Comparison of ENCODE assay signal across 3 cellular contexts in the genomic region with DNA sequence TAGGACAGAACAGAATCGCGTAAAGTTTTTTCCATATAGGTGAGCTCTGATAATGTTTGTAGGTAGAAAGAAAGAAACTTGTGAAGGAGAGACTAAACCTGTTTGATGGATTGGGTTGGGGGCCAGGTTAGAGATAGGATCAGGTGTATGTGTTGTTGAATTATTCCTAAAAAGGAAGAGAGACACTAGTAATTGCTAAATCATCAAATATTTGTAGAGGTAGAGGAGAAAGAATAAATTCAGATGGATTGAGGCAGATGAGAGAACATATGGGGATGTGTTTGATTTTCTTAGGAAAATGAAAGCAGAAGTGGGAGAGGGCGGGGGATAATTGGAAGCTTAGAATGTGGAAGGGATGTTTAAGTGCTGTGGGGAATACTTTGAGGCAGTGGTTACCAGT.
TF ChIP-seq lines count a peak whose summit lies in the region.

No MANE protein-coding gene starts in this region.

TF ChIP-seq in HepG2, 621 proteins besides CTCF, POLR2A, EP300 and RAD21:
- TF ChIP-seq PHF5A (CRISPR knock-in tag; IDR thresholded peaks at IDR 0.05; ENCODE audit: low read depth, unreplicated experiment) (no peak), MAFF (IDR thresholded peaks at IDR 0.05; ENCODE audit: low read depth, low read length) (peak; percentile 70), MAFK (conservative IDR thresholded peaks at IDR 0.05 in 1 of 2, IDR thresholded peaks at IDR 0.05 in 1 of 2; ENCODE audit: low read length in 2 of 2) (peak; percentile 80 to 83), ZNF567 (CRISPR knock-in tag; IDR thresholded peaks at IDR 0.05; ENCODE audit: borderline replicate concordance) (no peak)
TF ChIP-seq in HepG2: peak in this region for 2.

TF ChIP-seq in IMR-90, 13 proteins besides CTCF, POLR2A, EP300 and RAD21:
- TF ChIP-seq MXI1 (IDR thresholded peaks at IDR 0.05; ENCODE audit: borderline replicate concordance, low read depth, low read length) = no peak
- TF ChIP-seq MAFK (IDR thresholded peaks at IDR 0.05; ENCODE audit: low read depth, low read length) = peak; percentile 71

TF ChIP-seq in K562, 482 proteins besides CTCF, POLR2A, EP300 and RAD21:
- no peak for TF ChIP-seq SMARCB1 (IDR thresholded peaks at IDR 0.05; ENCODE audit: insufficient read length, low read depth)
- TF ChIP-seq EGR1 (conservative IDR thresholded peaks at IDR 0.05) = no peak
- no peak for TF ChIP-seq KAT7 (CRISPR knock-in tag; IDR thresholded peaks at IDR 0.05; ENCODE audit: borderline replicate concordance)
- peak; percentile 52; the same call in 1 of the 2 replicates for TF ChIP-seq MAFK (IDR thresholded peaks at IDR 0.05; ENCODE audit: low read length)
- no peak for TF ChIP-seq MXI1 (IDR thresholded peaks at IDR 0.05; ENCODE audit: low read depth, low read length)
- TF ChIP-seq, protein P1, sequence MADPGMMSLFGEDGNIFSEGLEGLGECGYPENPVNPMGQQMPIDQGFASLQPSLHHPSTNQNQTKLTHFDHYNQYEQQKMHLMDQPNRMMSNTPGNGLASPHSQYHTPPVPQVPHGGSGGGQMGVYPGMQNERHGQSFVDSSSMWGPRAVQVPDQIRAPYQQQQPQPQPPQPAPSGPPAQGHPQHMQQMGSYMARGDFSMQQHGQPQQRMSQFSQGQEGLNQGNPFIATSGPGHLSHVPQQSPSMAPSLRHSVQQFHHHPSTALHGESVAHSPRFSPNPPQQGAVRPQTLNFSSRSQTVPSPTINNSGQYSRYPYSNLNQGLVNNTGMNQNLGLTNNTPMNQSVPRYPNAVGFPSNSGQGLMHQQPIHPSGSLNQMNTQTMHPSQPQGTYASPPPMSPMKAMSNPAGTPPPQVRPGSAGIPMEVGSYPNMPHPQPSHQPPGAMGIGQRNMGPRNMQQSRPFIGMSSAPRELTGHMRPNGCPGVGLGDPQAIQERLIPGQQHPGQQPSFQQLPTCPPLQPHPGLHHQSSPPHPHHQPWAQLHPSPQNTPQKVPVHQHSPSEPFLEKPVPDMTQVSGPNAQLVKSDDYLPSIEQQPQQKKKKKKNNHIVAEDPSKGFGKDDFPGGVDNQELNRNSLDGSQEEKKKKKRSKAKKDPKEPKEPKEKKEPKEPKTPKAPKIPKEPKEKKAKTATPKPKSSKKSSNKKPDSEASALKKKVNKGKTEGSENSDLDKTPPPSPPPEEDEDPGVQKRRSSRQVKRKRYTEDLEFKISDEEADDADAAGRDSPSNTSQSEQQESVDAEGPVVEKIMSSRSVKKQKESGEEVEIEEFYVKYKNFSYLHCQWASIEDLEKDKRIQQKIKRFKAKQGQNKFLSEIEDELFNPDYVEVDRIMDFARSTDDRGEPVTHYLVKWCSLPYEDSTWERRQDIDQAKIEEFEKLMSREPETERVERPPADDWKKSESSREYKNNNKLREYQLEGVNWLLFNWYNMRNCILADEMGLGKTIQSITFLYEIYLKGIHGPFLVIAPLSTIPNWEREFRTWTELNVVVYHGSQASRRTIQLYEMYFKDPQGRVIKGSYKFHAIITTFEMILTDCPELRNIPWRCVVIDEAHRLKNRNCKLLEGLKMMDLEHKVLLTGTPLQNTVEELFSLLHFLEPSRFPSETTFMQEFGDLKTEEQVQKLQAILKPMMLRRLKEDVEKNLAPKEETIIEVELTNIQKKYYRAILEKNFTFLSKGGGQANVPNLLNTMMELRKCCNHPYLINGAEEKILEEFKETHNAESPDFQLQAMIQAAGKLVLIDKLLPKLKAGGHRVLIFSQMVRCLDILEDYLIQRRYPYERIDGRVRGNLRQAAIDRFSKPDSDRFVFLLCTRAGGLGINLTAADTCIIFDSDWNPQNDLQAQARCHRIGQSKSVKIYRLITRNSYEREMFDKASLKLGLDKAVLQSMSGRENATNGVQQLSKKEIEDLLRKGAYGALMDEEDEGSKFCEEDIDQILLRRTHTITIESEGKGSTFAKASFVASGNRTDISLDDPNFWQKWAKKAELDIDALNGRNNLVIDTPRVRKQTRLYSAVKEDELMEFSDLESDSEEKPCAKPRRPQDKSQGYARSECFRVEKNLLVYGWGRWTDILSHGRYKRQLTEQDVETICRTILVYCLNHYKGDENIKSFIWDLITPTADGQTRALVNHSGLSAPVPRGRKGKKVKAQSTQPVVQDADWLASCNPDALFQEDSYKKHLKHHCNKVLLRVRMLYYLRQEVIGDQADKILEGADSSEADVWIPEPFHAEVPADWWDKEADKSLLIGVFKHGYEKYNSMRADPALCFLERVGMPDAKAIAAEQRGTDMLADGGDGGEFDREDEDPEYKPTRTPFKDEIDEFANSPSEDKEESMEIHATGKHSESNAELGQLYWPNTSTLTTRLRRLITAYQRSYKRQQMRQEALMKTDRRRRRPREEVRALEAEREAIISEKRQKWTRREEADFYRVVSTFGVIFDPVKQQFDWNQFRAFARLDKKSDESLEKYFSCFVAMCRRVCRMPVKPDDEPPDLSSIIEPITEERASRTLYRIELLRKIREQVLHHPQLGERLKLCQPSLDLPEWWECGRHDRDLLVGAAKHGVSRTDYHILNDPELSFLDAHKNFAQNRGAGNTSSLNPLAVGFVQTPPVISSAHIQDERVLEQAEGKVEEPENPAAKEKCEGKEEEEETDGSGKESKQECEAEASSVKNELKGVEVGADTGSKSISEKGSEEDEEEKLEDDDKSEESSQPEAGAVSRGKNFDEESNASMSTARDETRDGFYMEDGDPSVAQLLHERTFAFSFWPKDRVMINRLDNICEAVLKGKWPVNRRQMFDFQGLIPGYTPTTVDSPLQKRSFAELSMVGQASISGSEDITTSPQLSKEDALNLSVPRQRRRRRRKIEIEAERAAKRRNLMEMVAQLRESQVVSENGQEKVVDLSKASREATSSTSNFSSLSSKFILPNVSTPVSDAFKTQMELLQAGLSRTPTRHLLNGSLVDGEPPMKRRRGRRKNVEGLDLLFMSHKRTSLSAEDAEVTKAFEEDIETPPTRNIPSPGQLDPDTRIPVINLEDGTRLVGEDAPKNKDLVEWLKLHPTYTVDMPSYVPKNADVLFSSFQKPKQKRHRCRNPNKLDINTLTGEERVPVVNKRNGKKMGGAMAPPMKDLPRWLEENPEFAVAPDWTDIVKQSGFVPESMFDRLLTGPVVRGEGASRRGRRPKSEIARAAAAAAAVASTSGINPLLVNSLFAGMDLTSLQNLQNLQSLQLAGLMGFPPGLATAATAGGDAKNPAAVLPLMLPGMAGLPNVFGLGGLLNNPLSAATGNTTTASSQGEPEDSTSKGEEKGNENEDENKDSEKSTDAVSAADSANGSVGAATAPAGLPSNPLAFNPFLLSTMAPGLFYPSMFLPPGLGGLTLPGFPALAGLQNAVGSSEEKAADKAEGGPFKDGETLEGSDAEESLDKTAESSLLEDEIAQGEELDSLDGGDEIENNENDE (IDR thresholded peaks at IDR 0.05; ENCODE audit: low read depth, low read length) = no peak
- peak; percentile 78 for TF ChIP-seq MAFF (IDR thresholded peaks at IDR 0.05; ENCODE audit: low read length)
- peak; percentile 82 for TF ChIP-seq MAFG (tag; conservative IDR thresholded peaks at IDR 0.05)
- peak; percentile 93 for TF ChIP-seq ZNF316 (IDR thresholded peaks at IDR 0.05)
- TF ChIP-seq, protein P2, sequence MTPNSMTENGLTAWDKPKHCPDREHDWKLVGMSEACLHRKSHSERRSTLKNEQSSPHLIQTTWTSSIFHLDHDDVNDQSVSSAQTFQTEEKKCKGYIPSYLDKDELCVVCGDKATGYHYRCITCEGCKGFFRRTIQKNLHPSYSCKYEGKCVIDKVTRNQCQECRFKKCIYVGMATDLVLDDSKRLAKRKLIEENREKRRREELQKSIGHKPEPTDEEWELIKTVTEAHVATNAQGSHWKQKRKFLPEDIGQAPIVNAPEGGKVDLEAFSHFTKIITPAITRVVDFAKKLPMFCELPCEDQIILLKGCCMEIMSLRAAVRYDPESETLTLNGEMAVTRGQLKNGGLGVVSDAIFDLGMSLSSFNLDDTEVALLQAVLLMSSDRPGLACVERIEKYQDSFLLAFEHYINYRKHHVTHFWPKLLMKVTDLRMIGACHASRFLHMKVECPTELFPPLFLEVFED (CRISPR knock-in tag; conservative IDR thresholded peaks at IDR 0.05) = 0 out of 2 replicates have a peak, but pooled peaks have one; percentile 13
- TF ChIP-seq C11orf30 (IDR thresholded peaks at IDR 0.05; ENCODE audit: low read depth) = peak; percentile 89
